In the genomic region with DNA sequence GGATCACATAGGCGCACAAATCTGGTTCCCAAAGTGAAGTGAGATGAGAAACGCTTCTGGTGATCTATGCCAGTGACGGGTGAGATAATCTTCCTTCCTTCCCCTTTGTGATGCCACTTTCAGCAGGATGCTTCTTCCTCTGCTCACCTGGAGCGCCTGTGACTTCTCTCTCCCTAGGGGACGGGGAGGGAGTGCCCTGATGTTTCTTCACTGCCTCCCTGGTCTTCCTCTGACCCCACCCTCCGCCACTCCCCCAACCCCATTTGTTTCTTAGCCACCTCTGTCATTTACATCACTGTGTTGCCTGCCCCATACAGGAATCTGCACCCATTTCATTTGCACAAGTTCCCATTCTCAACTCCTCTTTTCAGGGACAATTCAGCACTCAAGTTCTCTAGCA, we compare ENCODE assay signal across 14 cellular contexts.
"Had no signal": no experiment of that assay in that cellular context is flagged by ENCODE, and none has a peak within 500 bp of the region (broad histone marks: within the 10 kb centered on the region; RNA-seq: fewer than 3 reads in every experiment).

No MANE protein-coding gene starts in this region.

- H3K9ac ChIP-seq: neural progenitor cell had no signal

- H3K4me3 ChIP-seq: left ventricle myocardium inferior, neural progenitor cell, pancreas, skin epidermis had no signal

- H3K9me3 Mint-ChIP-seq: activated naive CD4-positive, alpha-beta T cell treated with anti-CD3 and anti-CD28 coated beads, Interleukin-2, amount 50 U/mL, for 24 hours; memory B cell; stimulated activated effector memory CD8-positive, alpha-beta T cell treated with anti-CD3 and anti-CD28 coated beads, Interleukin-12 subunit alpha, Interleukin-12 subunit beta, amount 100 ng/mL, for 72 hours; type B pancreatic cell had no signal

- H3K4me1 ChIP-seq: breast epithelium, pancreas had no signal

- H3K4me1 Mint-ChIP-seq: activated naive CD4-positive, alpha-beta T cell treated with anti-CD3 and anti-CD28 coated beads, Interleukin-2, amount 50 U/mL, for 24 hours; memory B cell; stimulated activated effector memory CD8-positive, alpha-beta T cell treated with anti-CD3 and anti-CD28 coated beads, Interleukin-12 subunit alpha, Interleukin-12 subunit beta, amount 100 ng/mL, for 72 hours; T-helper 17 cell had no signal

- DNase-seq: activated effector memory CD4-positive, alpha-beta T cell treated with Interleukin-2 at 50 U/mL for 16 hours; activated T-cell treated with anti-CD3 and anti-CD28 coated beads, Interleukin-2, amount 50 U/mL, for 24 hours; amygdala; kidney; left ventricle myocardium inferior; pancreas; T-helper 17 cell had no signal

- H3K27me3 ChIP-seq: breast epithelium, neural progenitor cell had no signal

- H3K27me3 Mint-ChIP-seq: activated naive CD4-positive, alpha-beta T cell treated with anti-CD3 and anti-CD28 coated beads, Interleukin-2, amount 50 U/mL, for 24 hours; memory B cell; T-helper 17 cell; type B pancreatic cell had no signal

- H3K27ac Mint-ChIP-seq: activated naive CD4-positive, alpha-beta T cell treated with anti-CD3 and anti-CD28 coated beads, Interleukin-2, amount 50 U/mL, for 24 hours; activated T-cell treated with anti-CD3 and anti-CD28 coated beads, Interleukin-2, amount 50 U/mL, for 24 hours; memory B cell; neural progenitor cell; stimulated activated effector memory CD8-positive, alpha-beta T cell treated with anti-CD3 and anti-CD28 coated beads, Interleukin-12 subunit alpha, Interleukin-12 subunit beta, amount 100 ng/mL, for 72 hours; T-helper 17 cell; type B pancreatic cell had no signal

- H2AFZ ChIP-seq: neural progenitor cell had no signal

- H3K36me3 ChIP-seq: breast epithelium, left ventricle myocardium inferior, neural progenitor cell, pancreas had no signal

- H3K4me3 Mint-ChIP-seq: activated naive CD4-positive, alpha-beta T cell treated with anti-CD3 and anti-CD28 coated beads, Interleukin-2, amount 50 U/mL, for 24 hours; activated T-cell treated with anti-CD3 and anti-CD28 coated beads, Interleukin-2, amount 50 U/mL, for 24 hours; memory B cell; neural progenitor cell; stimulated activated effector memory CD8-positive, alpha-beta T cell treated with anti-CD3 and anti-CD28 coated beads, Interleukin-12 subunit alpha, Interleukin-12 subunit beta, amount 100 ng/mL, for 72 hours; T-helper 17 cell; type B pancreatic cell had no signal

- H3K9me3 ChIP-seq: breast epithelium, left ventricle myocardium inferior, pancreas had no signal

- H3K36me3 Mint-ChIP-seq: activated naive CD4-positive, alpha-beta T cell treated with anti-CD3 and anti-CD28 coated beads, Interleukin-2, amount 50 U/mL, for 24 hours; memory B cell; stimulated activated effector memory CD8-positive, alpha-beta T cell treated with anti-CD3 and anti-CD28 coated beads, Interleukin-12 subunit alpha, Interleukin-12 subunit beta, amount 100 ng/mL, for 72 hours had no signal

- H3K4me2 ChIP-seq: neural progenitor cell had no signal

- ATAC-seq: pancreas; stimulated activated effector memory CD8-positive, alpha-beta T cell treated with anti-CD3 and anti-CD28 coated beads, Interleukin-12 subunit alpha, Interleukin-12 subunit beta, amount 100 ng/mL, for 72 hours; T-helper 17 cell had no signal

- H3K27ac ChIP-seq: breast epithelium, left ventricle myocardium inferior, neural progenitor cell, pancreas, skin epidermis had no signal
